8 cellular contexts compared by ENCODE assay signal in genomic region chr17:2710804-2711607, GRCh38. TPM values are rescaled to one million over a fixed set of nuclear protein-coding genes. Genes with fewer than 3 reads are reported as not detected.
DNase-seq lines count a peak whose midpoint lies in the region; ATAC-seq, FAIRE-seq and TF ChIP-seq lines count a peak whose summit lies in the region.

No MANE protein-coding gene starts in this region.

- ATAC-seq in GM18867 (IDR thresholded peaks at IDR 0.05; ENCODE audit: unreplicated experiment) (peak; percentile 25), HG02759 (IDR thresholded peaks at IDR 0.05; ENCODE audit: unreplicated experiment) (peak; percentile 24), right lobe of liver (peak; percentile 38 to 59 (median 54))

- peak overlapping the region; percentile 77 for H3K9ac ChIP-seq in mammary epithelial cell (ENCODE audit: insufficient read depth, low read length)

- no peaks in the 10 kb centered on the region for H3K36me3 ChIP-seq in mammary epithelial cell (ENCODE audit: insufficient read depth, low read length)
- peaks cover 0 to 6% (median 0%) of the 10 kb centered on the region in 4 donors for H3K36me3 ChIP-seq in right lobe of liver

- H4K20me1 ChIP-seq in mammary epithelial cell (ENCODE audit: insufficient read depth, low read length) = peaks cover 5% of the 10 kb centered on the region

- TF ChIP-seq CTCF in mammary epithelial cell (conservative IDR thresholded peaks at IDR 0.05 in 1 of 2, IDR thresholded peaks at IDR 0.05 in 1 of 2; ENCODE audit: extremely low read depth in 1 of 2, insufficient read depth in 1 of 2, low read depth in 1 of 2, low read length in 2 of 2) (no peak), right lobe of liver (IDR thresholded peaks at IDR 0.05) (peak in 1 of 4 donors; percentile 6)

- in situ Hi-C loops in mammary epithelial cell (cut with MboI; ENCODE audit: low sequenced_read_pairs in 2 of 2) = no loop called here

- intact Hi-C loops in mammary epithelial cell (cut with micrococcal nuclease) = loop anchor here (5.0 kb wide), 1 partner anchor 46 kb away; no protein-coding TSS in a partner anchor
- intact Hi-C loops in right lobe of liver (cut with DNase I) = no loop called here

- peaks cover 66% of the 10 kb centered on the region for H3K79me2 ChIP-seq in mammary epithelial cell (ENCODE audit: insufficient read depth, low read length)

- DNase-seq in RKO (ENCODE audit: low spot score) (peak; percentile 38), mammary epithelial cell (peak; percentile 27), right lobe of liver (peak; percentile 70 to 89 (median 88)), DMS153 treated with DMSO at 0.1 percent for 48 hours (lab: John Stamatoyannopoulos, UW; ENCODE audit: unreplicated experiment) (no peak), frontal cortex (ENCODE audit: low spot score in 2 of 2) (no peak)
- DNase-seq in stimulated activated naive CD4-positive, alpha-beta T cell treated with Interleukin-2 at 50 U/mL for 16 hours (lab: John Stamatoyannopoulos, UW) = peak; percentile 42

- peak overlapping the region; percentile 74 for H3K27ac ChIP-seq in mammary epithelial cell (ENCODE audit: insufficient read depth, low read depth, low read length)
- H3K27ac ChIP-seq in right lobe of liver = peak overlapping the region; percentile 76 to 84 (median 81)

- H3K4me2 ChIP-seq in mammary epithelial cell (ENCODE audit: insufficient read depth, low read depth, low read length) = peak overlapping the region; percentile 73

- H2AFZ ChIP-seq in mammary epithelial cell (ENCODE audit: low read depth, low read length) = no peak overlapping the region

- dilution Hi-C loops in mammary epithelial cell (cut with HindIII; ENCODE audit: low sequenced_read_pairs) = no loop called here

- no peaks in the 10 kb centered on the region for H3K9me3 ChIP-seq in mammary epithelial cell (replicated peaks; ENCODE audit: insufficient read depth, low read length)
- H3K9me3 ChIP-seq in right lobe of liver = no peaks in the 10 kb centered on the region

- H3K4me3 ChIP-seq in mammary epithelial cell (replicated peaks in 1 of 3; ENCODE audit: insufficient read depth in 1 of 3, low read depth in 2 of 3, low read length in 3 of 3) (peak overlapping the region; percentile 65 to 92 (median 75)), right lobe of liver (peak overlapping the region; percentile 84 to 99 (median 93))

- TF ChIP-seq POLR2A in right lobe of liver (IDR thresholded peaks at IDR 0.05) = peak; percentile 45

- CTCF ChIA-PET in mammary epithelial cell (lab: Charles Lee; ENCODE audit: low non-redundant PET) = no interaction called here

- no TSS peak for BruUV-seq in mammary epithelial cell (replicated peaks; lab: Mats Ljungman, UMichigan)

- no peak for FAIRE-seq in frontal cortex (lab: Jason Lieb, UNC)

- H3K4me1 ChIP-seq in mammary epithelial cell (ENCODE audit: insufficient read depth, low read length) (peaks cover 31% of the 10 kb centered on the region), right lobe of liver (peaks cover 0 to 43% (median 16%) of the 10 kb centered on the region in 4 donors)

- H3K27me3 ChIP-seq in mammary epithelial cell (ENCODE audit: insufficient read depth, low read length) (no peaks in the 10 kb centered on the region), right lobe of liver (no peaks in the 10 kb centered on the region)

- WGBS in mammary epithelial cell (ENCODE audit: low coverage, missing lambda C conversion rate) = 0% methylated on average over 5 of the region's 82 CpGs
- no CpG with 5 or more reads among the region's 82 CpGs for WGBS in right lobe of liver (ENCODE audit: insufficient coverage, low coverage, low lambda C conversion rate, missing lambda C conversion rate)

RNA-seq across cellular contexts. Expression of gene CLUH, which starts 0.6 kb away (rescaled TPM):
- total RNA-seq in mammary epithelial cell = 10 to 100 TPM; 64.2 to 97.0 TPM
- 55.9 TPM for polyA plus RNA-seq in mammary epithelial cell
- polyA minus RNA-seq in mammary epithelial cell = 36.9 TPM
- 100 to 1,000 TPM in 5 of 6 experiments, 10 to 100 TPM in 1; 88.9 to 224 (median 166) TPM for total RNA-seq in right lobe of liver
- total RNA-seq in frontal cortex = 24.1 TPM

RNA-seq across cellular contexts. Expression of gene CCDC92B, which starts 38.4 kb away (rescaled TPM):
- under 1 TPM in 1 of 2 donors, not detected in 1; 0.09 TPM for total RNA-seq in mammary epithelial cell
- polyA plus RNA-seq in mammary epithelial cell = 0.02 TPM
- polyA minus RNA-seq in mammary epithelial cell = not detected
- not detected for total RNA-seq in right lobe of liver
- 1.2 TPM for total RNA-seq in frontal cortex

Comparison
In these comparisons a context has a peak if more than half of its experiments do, and no peak if none do; other contexts are left out.
1. DNase-seq: peak in RKO (single experiment), mammary epithelial cell (single experiment), right lobe of liver (3 of 3) and stimulated activated naive CD4-positive, alpha-beta T cell treated with Interleukin-2 at 50 U/mL for 16 hours (single experiment); none in DMS153 treated with DMSO at 0.1 percent for 48 hours (single experiment) and frontal cortex (0 of 2).
2. Peak in every context shown above with its lines, with median percentiles within 50 percentile points of each other: ATAC-seq.